9 cellular contexts compared by ENCODE assay signal in genomic region chr17:35917519-35918213, GRCh38. TPM values are rescaled to one million over a fixed set of nuclear protein-coding genes. Genes with fewer than 3 reads are reported as not detected.
"Had no signal": no experiment of that assay in that cellular context is flagged by ENCODE, and none has a peak within 500 bp of the region (broad histone marks: within the 10 kb centered on the region; RNA-seq: fewer than 3 reads in every experiment).

No MANE protein-coding gene starts in this region.

- H3K27ac ChIP-seq: HL-60 had no signal

- ATAC-seq: HepG2 had no signal

- FAIRE-seq: HepG2, HTR-8/SVneo had no signal

- DNase-seq: IMR-90, KBM-7, KG1 had no signal

RNA-seq across cellular contexts. Expression of gene RDM1, which starts 12.9 kb away (rescaled TPM):
- polyA plus RNA-seq: IgD-negative memory B cell, IMR-90 had no signal

RNA-seq across cellular contexts. Expression of gene LYZL6, which starts 25.8 kb away (rescaled TPM):
- total RNA-seq: HepG2, HT-29, HT1080, IMR-90 had no signal
- polyA plus RNA-seq: HepG2, IgD-negative memory B cell, IMR-90 had no signal

RNA-seq across cellular contexts. Expression of gene CCL5, which starts 37.5 kb away (rescaled TPM):
- total RNA-seq: HT-29, HT1080, IMR-90 had no signal
- polyA plus RNA-seq: IMR-90 had no signal

RNA-seq across cellular contexts. Expression of gene HEATR9, which starts 49.0 kb away (rescaled TPM):
- total RNA-seq: HepG2, HT-29, HT1080, IMR-90 had no signal
- polyA plus RNA-seq: HepG2, IgD-negative memory B cell, IMR-90 had no signal
